8 cellular contexts compared by ENCODE assay signal in genomic region chr20:49276895-49277785, GRCh38. TPM values are rescaled to one million over a fixed set of nuclear protein-coding genes. Genes with fewer than 3 reads are reported as not detected.
DNase-seq lines count a peak whose midpoint lies in the region; TF ChIP-seq lines count a peak whose summit lies in the region.

No MANE protein-coding gene starts in this region.

- in situ Hi-C loops in SK-MEL-5 (cut with HindIII; ENCODE audit: low pct_unique_long_range_greater_than_20kb, low sequenced_read_pairs) = no loop called here
- in situ Hi-C loops in astrocyte of the cerebellum (cut with HindIII; ENCODE audit: low sequenced_read_pairs) = no loop called here

- DNase-seq in GM12865 (ENCODE audit: low read depth) (peak; percentile 67), SK-MEL-5 (ENCODE audit: low read depth, low spot score) (peak; percentile 36), astrocyte of the cerebellum (ENCODE audit: low read depth) (no peak), iPS-NIHi7 (ENCODE audit: extremely low spot score) (peak; percentile 25), foreskin melanocyte (no peak), SKM-1 treated with dmso at 0.1 percent for 144 hours (lab: John Stamatoyannopoulos, UW; ENCODE audit: unreplicated experiment) (no peak), NOMO-1 treated with DMSO at 0.1 percent for 48 hours (lab: John Stamatoyannopoulos, UW; ENCODE audit: unreplicated experiment) (no peak)
- DNase-seq in stimulated activated CD4-positive, alpha-beta T cell treated with anti-CD3 and anti-CD28 coated beads, Interleukin-15, amount 100 ng/mL, for 48 hours (ENCODE audit: low read depth in 2 of 2) = peak; percentile 66 to 69

- H3K4me3 ChIP-seq in GM12865 (ENCODE audit: low read depth, low read length) (peak overlapping the region; percentile 90), astrocyte of the cerebellum (ENCODE audit: low read depth, low read length) (peak overlapping the region; percentile 96)

- TF ChIP-seq CTCF in GM12865 (IDR thresholded peaks at IDR 0.05; ENCODE audit: insufficient read depth, low read depth, low read length, missing control alignments) (no peak), astrocyte of the cerebellum (IDR thresholded peaks at IDR 0.05; ENCODE audit: low read depth, low read length, missing control alignments) (no peak)

RNA-seq across cellular contexts. Expression of gene ZNFX1, which starts 0.7 kb away (rescaled TPM):
- 20.3 and 21.0 TPM in 2 replicates for total RNA-seq in SK-MEL-5 (2014; rRNA removed; shearing (Covaris generic))
- polyA plus RNA-seq in SK-MEL-5 (2015; cell fraction: cytosol; rRNA removed) = 18.9 and 25.4 TPM in 2 replicates
- 16.0 and 17.8 TPM in 2 replicates for polyA plus RNA-seq in SK-MEL-5 (2015; cell fraction: nucleus; rRNA removed)

RNA-seq across cellular contexts. Expression of gene DDX27, which starts 57.9 kb away (rescaled TPM):
- 53.7 and 54.8 TPM in 2 replicates for total RNA-seq in SK-MEL-5 (2014; rRNA removed; shearing (Covaris generic))
- polyA plus RNA-seq in SK-MEL-5 (2015; cell fraction: cytosol; rRNA removed) = 38.8 and 46.3 TPM in 2 replicates
- polyA plus RNA-seq in SK-MEL-5 (2015; cell fraction: nucleus; rRNA removed) = 42.0 and 51.8 TPM in 2 replicates

Comparison
In these comparisons a context has a peak if more than half of its experiments do, and no peak if none do; other contexts are left out.
1. DNase-seq: peak in GM12865 (single experiment), SK-MEL-5 (single experiment), iPS-NIHi7 (single experiment) and stimulated activated CD4-positive, alpha-beta T cell treated with anti-CD3 and anti-CD28 coated beads, Interleukin-15, amount 100 ng/mL, for 48 hours (2 of 2); none in astrocyte of the cerebellum (single experiment), foreskin melanocyte (single experiment), SKM-1 treated with dmso at 0.1 percent for 144 hours (single experiment) and NOMO-1 treated with DMSO at 0.1 percent for 48 hours (single experiment).